ENCODE assay signal across 8 cellular contexts in genomic region chr6:125956506-125957390, GRCh38. TPM values are rescaled to one million over a fixed set of nuclear protein-coding genes. Genes with fewer than 3 reads are reported as not detected.
DNase-seq lines count a peak whose midpoint lies in the region; ATAC-seq and TF ChIP-seq lines count a peak whose summit lies in the region.

Gene HINT3 (plus strand): TSS chr6:125956770. CDS start chr6:125956978, 208 bp downstream.

- in situ Hi-C loops in GM13977 (cut with MboI; ENCODE audit: low pct_unique_long_range_greater_than_20kb, low sequenced_read_pairs, unreplicated experiment) = loop anchor here (25.0 kb wide), 1 partner anchor 644 kb away; the partner anchor contains the start of gene HDDC2

- peak within 1 kb of the TSS; percentile 96 for H3K27ac ChIP-seq in upper lobe of right lung

- intact Hi-C loops in T-helper 1 cell treated with Interleukin-12 subunit alpha and Interleukin-12 subunit beta and Interleukin-4 antibody, amounts not matched to agents 30 ng/mL and 1 ng/mL, for 36 hours (cut with micrococcal nuclease) = loop anchor here (1.0 kb wide), 13 partner anchors 18 to 645 kb away; partner anchors contain the start of genes CENPW and TRMT11
- intact Hi-C loops in left cardiac atrium (cut with DNase I) = loop anchor here (2.0 to 10.0 kb wide), 2 partner anchors 172 to 176 kb away; no protein-coding TSS in a partner anchor
- intact Hi-C loops in posterior vena cava (cut with DNase I) = loop anchor here in 1 of 2 donors (5.0 kb wide), 1 partner anchor 174 kb away; no protein-coding TSS in a partner anchor
- intact Hi-C loops in upper lobe of right lung (cut with DNase I) = loop anchor here (10.0 kb wide), 1 partner anchor 162 kb away; the partner anchor contains the start of gene NCOA7

- ATAC-seq in HG02884 (IDR thresholded peaks at IDR 0.05; ENCODE audit: unreplicated experiment) (peak; percentile 92), left cardiac atrium (peak; percentile 96 to 98), upper lobe of right lung (peak; percentile 94)

- H3K9me3 ChIP-seq in upper lobe of right lung = no peaks in the 10 kb centered on the region

- H3K4me1 ChIP-seq in upper lobe of right lung = peaks cover 23% of the 10 kb centered on the region

- TF ChIP-seq CTCF in GM13977 (IDR thresholded peaks at IDR 0.05; ENCODE audit: extremely low read depth, insufficient read depth, missing control alignments) (peak; percentile 96), upper lobe of right lung (IDR thresholded peaks at IDR 0.05) (peak; percentile 97)

- no peaks in the 10 kb centered on the region for H3K27me3 ChIP-seq in upper lobe of right lung

- peak within 1 kb of the TSS; percentile 87 for H3K4me3 ChIP-seq in upper lobe of right lung

- DNase-seq in GM13977 (ENCODE audit: low spot score) (peak; percentile 96), NCI-H146 treated with DMSO at 0.1 percent for 48 hours (lab: John Stamatoyannopoulos, UW; ENCODE audit: unreplicated experiment) (peak; percentile 98), amniotic stem cell (lab: John Stamatoyannopoulos, UW) (peak; percentile 98), left cardiac atrium (peak; percentile 99), posterior vena cava (ENCODE audit: low spot score) (peak; percentile 100), upper lobe of right lung (peak; percentile 99)

- H3K36me3 ChIP-seq in upper lobe of right lung = no peaks in the 10 kb centered on the region

RNA-seq across cellular contexts. Expression of gene HINT3, which starts in this region (rescaled TPM):
- 8.7 and 10.4 TPM in 2 replicates for total RNA-seq in T-helper 1 cell treated with Interleukin-12 subunit alpha and Interleukin-12 subunit beta and Interleukin-4 antibody, amounts not matched to agents 30 ng/mL and 1 ng/mL, for 36 hours
- total RNA-seq in left cardiac atrium (10 to 100 TPM; 22.1 to 27.5 TPM), posterior vena cava (10 to 100 TPM; 22.5 to 28.4 TPM), upper lobe of right lung (27.9 TPM)

Comparison
In these comparisons a context has a peak if more than half of its experiments do, and no peak if none do; other contexts are left out.
1. Peak in every context shown above with its lines: DNase-seq, ATAC-seq, H3K4me3 ChIP-seq and H3K27ac ChIP-seq.